1 cellular context compared by ENCODE assay signal in genomic region chr1:231187556-231187955, GRCh38.
TF ChIP-seq lines count a peak whose summit lies in the region.

No MANE protein-coding gene starts in this region.

TF ChIP-seq in K562, 482 proteins besides CTCF, POLR2A, EP300 and RAD21 (continued from another document):
- no peak for TF ChIP-seq FOXO4 (CRISPR knock-in tag; IDR thresholded peaks at IDR 0.05)
- peak; percentile 84 for TF ChIP-seq ZNF75A (CRISPR knock-in tag; IDR thresholded peaks at IDR 0.05)
- TF ChIP-seq MGA (IDR thresholded peaks at IDR 0.05), result 0 out of 2 replicates have a peak, but pooled peaks have one; percentile 32
- no peak for TF ChIP-seq IRF9 (tag; IDR thresholded peaks at IDR 0.05)
- TF ChIP-seq TAF7 (tag; IDR thresholded peaks at IDR 0.05), result no peak
- TF ChIP-seq CREB3L1 (IDR thresholded peaks at IDR 0.05; ENCODE audit: borderline replicate concordance, low read depth), result no peak
- 0 out of 2 replicates have a peak, but pooled peaks have one; percentile 24 for TF ChIP-seq L3MBTL2 (IDR thresholded peaks at IDR 0.05)
- TF ChIP-seq HMBOX1 (IDR thresholded peaks at IDR 0.05), result no peak
- no peak for TF ChIP-seq CCNT2 (IDR thresholded peaks at IDR 0.05; ENCODE audit: borderline replicate concordance, extremely low read depth, insufficient read length, low read depth, low read length)
- no peak for TF ChIP-seq SIRT6 (IDR thresholded peaks at IDR 0.05; ENCODE audit: low read depth, low read length)
